Comparison of ENCODE assay signal across 21 cellular contexts in the genomic region with DNA sequence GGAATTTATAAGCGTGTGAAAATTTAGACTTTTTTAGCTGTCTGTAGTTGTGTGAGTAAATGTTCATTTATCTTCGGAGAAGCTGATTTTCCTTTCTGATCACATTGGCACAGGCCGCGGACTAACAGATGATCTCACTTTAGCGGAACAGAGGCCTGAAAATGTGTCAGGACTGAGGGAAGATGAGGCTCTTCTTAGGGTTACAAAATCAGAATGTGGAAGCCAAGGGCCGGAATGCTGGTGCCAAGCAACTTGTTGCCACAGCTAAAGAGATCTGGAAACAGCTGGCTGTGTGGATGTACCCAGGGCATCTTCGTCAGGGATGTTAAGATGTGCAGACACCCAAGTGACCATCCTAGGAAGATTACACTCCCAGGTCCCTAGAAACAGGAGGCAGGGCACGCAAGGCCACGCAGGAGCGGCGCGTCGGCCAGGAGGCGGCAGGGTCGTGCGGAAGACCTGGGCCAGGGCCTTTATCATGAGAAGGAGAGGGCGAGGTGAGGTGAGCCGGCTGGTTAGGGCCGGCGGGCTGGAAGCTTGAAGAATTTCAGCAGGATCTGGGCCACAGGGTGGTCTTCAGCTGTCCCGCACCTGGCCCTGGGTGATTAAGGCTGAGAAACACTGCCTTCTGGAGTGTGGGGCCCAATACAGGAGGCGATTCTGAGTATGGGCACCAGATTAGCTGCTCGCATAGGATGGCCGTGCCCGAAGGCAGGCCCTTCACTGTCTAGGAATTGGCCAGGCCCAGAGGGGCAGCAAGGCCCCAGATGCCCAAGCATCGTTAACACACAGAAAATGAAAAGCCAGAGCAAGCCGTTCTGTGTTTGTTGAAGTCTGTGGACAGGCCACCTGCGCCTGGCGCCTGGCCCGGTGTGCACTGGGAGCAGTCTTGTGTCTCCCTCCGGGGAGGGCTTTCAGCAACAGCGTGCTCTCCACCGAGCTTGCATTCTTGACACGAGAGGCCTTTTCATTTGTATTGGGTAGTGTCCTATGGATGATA.
"Had no signal": no experiment of that assay in that cellular context is flagged by ENCODE, and none has a peak within 500 bp of the region (broad histone marks: within the 10 kb centered on the region; RNA-seq: fewer than 3 reads in every experiment).

No MANE protein-coding gene starts in this region.

- DNase-seq: activated CD4-positive, alpha-beta T cell treated with anti-CD3 and anti-CD28 coated beads, Interleukin-2, amount 10 ng/mL, durations not matched to agents 24 days and 14 days; activated CD8-positive, alpha-beta T cell treated with anti-CD3 and anti-CD28 coated beads for 36 hours; activated naive CD4-positive, alpha-beta T cell treated with Interleukin-2 at 50 U/mL for 16 hours; activated naive CD8-positive, alpha-beta T cell treated with anti-CD3 and anti-CD28 coated beads, Interleukin-2, amount 10 ng/mL, durations not matched to agents 7 days and 5 days; activated T-cell treated with anti-CD3 and anti-CD28 coated beads, Interleukin-2, amount 50 U/mL, for 1 hour; amygdala; erythroblast; heart right ventricle; kidney glomerular epithelial cell; left ventricle myocardium superior; naive B cell; pancreas; right lobe of liver; stimulated activated CD4-positive, alpha-beta T cell treated with anti-CD3 and anti-CD28 coated beads, Interleukin-4, amount 100 ng/mL, for 1 hour; T1000 had no signal

- H3K9me3 ChIP-seq: heart right ventricle, pancreas, right lobe of liver, thoracic aorta, upper lobe of left lung had no signal

- H3K4me3 ChIP-seq: heart right ventricle, pancreas, right lobe of liver, smooth muscle cell, thoracic aorta, upper lobe of left lung had no signal

- ATAC-seq: activated CD8-positive, alpha-beta T cell treated with anti-CD3 and anti-CD28 coated beads for 36 hours; heart right ventricle; left ventricle myocardium superior; pancreas; right lobe of liver; stimulated activated effector memory CD8-positive, alpha-beta T cell treated with anti-CD3 and anti-CD28 coated beads, Interleukin-12 subunit alpha, Interleukin-12 subunit beta, amount 100 ng/mL, for 72 hours had no signal

- H3K4me1 ChIP-seq: pancreas, right lobe of liver, upper lobe of left lung had no signal

- H3K27me3 ChIP-seq: heart right ventricle, pancreas, right lobe of liver, upper lobe of left lung had no signal

- H3K27ac ChIP-seq: heart right ventricle, pancreas, right lobe of liver, thoracic aorta, upper lobe of left lung had no signal

- H3K4me2 ChIP-seq: smooth muscle cell had no signal

- H3K27ac Mint-ChIP-seq: activated CD4-positive, alpha-beta T cell treated with anti-CD3 and anti-CD28 coated beads, Interleukin-2, amount 10 ng/mL, durations not matched to agents 24 days and 14 days; activated CD8-positive, alpha-beta T cell treated with anti-CD3 and anti-CD28 coated beads for 36 hours; activated naive CD8-positive, alpha-beta T cell treated with anti-CD3 and anti-CD28 coated beads, Interleukin-2, amount 10 ng/mL, durations not matched to agents 7 days and 5 days; activated T-helper 2 cell treated with anti-CD3 and anti-CD28 coated beads, Interferon-gamma antibody, Interleukin-2, Interleukin-4, amounts not matched to agents 10 μg/mL and 5 μg/mL and 100 μg/mL, durations not matched to agents 14 hours and 24 hours and 36 hours; memory B cell had no signal

- H3K4me3 Mint-ChIP-seq: activated CD4-positive, alpha-beta T cell treated with anti-CD3 and anti-CD28 coated beads, Interleukin-2, amount 10 ng/mL, durations not matched to agents 24 days and 14 days; activated CD8-positive, alpha-beta T cell treated with anti-CD3 and anti-CD28 coated beads for 36 hours; activated naive CD8-positive, alpha-beta T cell treated with anti-CD3 and anti-CD28 coated beads, Interleukin-2, amount 10 ng/mL, durations not matched to agents 7 days and 5 days; memory B cell; stimulated activated effector memory CD8-positive, alpha-beta T cell treated with anti-CD3 and anti-CD28 coated beads, Interleukin-12 subunit alpha, Interleukin-12 subunit beta, amount 100 ng/mL, for 72 hours had no signal

- H3K4me1 Mint-ChIP-seq: activated CD4-positive, alpha-beta T cell treated with anti-CD3 and anti-CD28 coated beads, Interleukin-2, amount 10 ng/mL, durations not matched to agents 24 days and 14 days; activated naive CD8-positive, alpha-beta T cell treated with anti-CD3 and anti-CD28 coated beads, Interleukin-2, amount 10 ng/mL, durations not matched to agents 7 days and 5 days; memory B cell; stimulated activated effector memory CD8-positive, alpha-beta T cell treated with anti-CD3 and anti-CD28 coated beads, Interleukin-12 subunit alpha, Interleukin-12 subunit beta, amount 100 ng/mL, for 72 hours had no signal

- H3K9me3 Mint-ChIP-seq: activated CD4-positive, alpha-beta T cell treated with anti-CD3 and anti-CD28 coated beads, Interleukin-2, amount 10 ng/mL, durations not matched to agents 24 days and 14 days; activated CD8-positive, alpha-beta T cell treated with anti-CD3 and anti-CD28 coated beads for 36 hours; activated naive CD8-positive, alpha-beta T cell treated with anti-CD3 and anti-CD28 coated beads, Interleukin-2, amount 10 ng/mL, durations not matched to agents 7 days and 5 days; activated T-helper 2 cell treated with anti-CD3 and anti-CD28 coated beads, Interferon-gamma antibody, Interleukin-2, Interleukin-4, amounts not matched to agents 10 μg/mL and 5 μg/mL and 100 μg/mL, durations not matched to agents 14 hours and 24 hours and 36 hours; memory B cell; naive B cell; stimulated activated effector memory CD8-positive, alpha-beta T cell treated with anti-CD3 and anti-CD28 coated beads, Interleukin-12 subunit alpha, Interleukin-12 subunit beta, amount 100 ng/mL, for 72 hours had no signal

- H3K27me3 Mint-ChIP-seq: activated CD4-positive, alpha-beta T cell treated with anti-CD3 and anti-CD28 coated beads, Interleukin-2, amount 10 ng/mL, durations not matched to agents 24 days and 14 days; activated CD8-positive, alpha-beta T cell treated with anti-CD3 and anti-CD28 coated beads for 36 hours; activated naive CD8-positive, alpha-beta T cell treated with anti-CD3 and anti-CD28 coated beads, Interleukin-2, amount 10 ng/mL, durations not matched to agents 7 days and 5 days; memory B cell had no signal

- H3K36me3 Mint-ChIP-seq: naive B cell had no signal
